Comparison of ENCODE assay signal across 8 cellular contexts in genomic region chr4:46270986-46271596, GRCh38.
DNase-seq lines count a peak whose midpoint lies in the region; ATAC-seq and TF ChIP-seq lines count a peak whose summit lies in the region.

No MANE protein-coding gene starts in this region.

- H3K27me3 ChIP-seq in BE2C: no peaks in the 10 kb centered on the region
- no peaks in the 10 kb centered on the region for H3K27me3 ChIP-seq in Panc1 (ENCODE audit: control insufficient read depth, insufficient read depth, low read length)
- H3K27me3 ChIP-seq in foreskin keratinocyte: no peaks in the 10 kb centered on the region

- no peak overlapping the region for H3K27ac ChIP-seq in Panc1 (ENCODE audit: low read length)
- no peak overlapping the region for H3K27ac ChIP-seq in foreskin keratinocyte

- ATAC-seq in GM19025 (IDR thresholded peaks at IDR 0.05; ENCODE audit: low read depth, unreplicated experiment) (peak; percentile 83), HG03378 (IDR thresholded peaks at IDR 0.05; ENCODE audit: unreplicated experiment) (peak; percentile 95), Panc1 (no peak), foreskin keratinocyte (peak; percentile 59), GM19452 (IDR thresholded peaks at IDR 0.05; ENCODE audit: unreplicated experiment) (no peak)

- H3K4me3 ChIP-seq in BE2C (ENCODE audit: low read depth, low read length) (no peak overlapping the region), Panc1 (ENCODE audit: low read depth in 2 of 2, low read length in 2 of 2) (no peak overlapping the region)

- BruUV-seq in Panc1 (replicated peaks; lab: Mats Ljungman, UMichigan): no TSS peak

- CTCF ChIA-PET in Panc1 (lab: Charles Lee): no interaction called here

- intact Hi-C loops in Panc1 (cut with micrococcal nuclease; ENCODE audit: unreplicated experiment): loop anchor here (5.0 kb wide), 1 partner anchor 1509 kb away; no protein-coding TSS in a partner anchor

- POLR2A ChIA-PET in Panc1 (lab: Charles Lee): no interaction called here

- H3K4me1 ChIP-seq in BE2C (no peaks in the 10 kb centered on the region), Panc1 (ENCODE audit: control insufficient read depth, insufficient read depth, low read length) (no peaks in the 10 kb centered on the region), foreskin keratinocyte (no peaks in the 10 kb centered on the region)

- in situ Hi-C loops in Panc1 (cut with HindIII; ENCODE audit: low pct_unique_long_range_greater_than_20kb, low sequenced_read_pairs): no loop called here

- no peak for DNase-seq in BE2C
- peak; percentile 10 for DNase-seq in Panc1 (ENCODE audit: low read depth, low spot score)
- peak in 1 of 2 donors; percentile 33 for DNase-seq in foreskin keratinocyte
- DNase-seq in SHP77 treated with DMSO at 0.1 percent for 48 hours (lab: John Stamatoyannopoulos, UW): no peak
- DNase-seq in central memory CD4-positive, alpha-beta T cell: no peak

- H3K9me3 ChIP-seq in BE2C: no peaks in the 10 kb centered on the region
- no peaks in the 10 kb centered on the region for H3K9me3 ChIP-seq in Panc1 (ENCODE audit: control insufficient read depth, insufficient read depth, low read depth, low read length)

- TF ChIP-seq CTCF in BE2C (IDR thresholded peaks at IDR 0.05; ENCODE audit: low read depth, low read length) (peak; percentile 64), Panc1 (IDR thresholded peaks at IDR 0.05) (peak; percentile 40; the same call in 1 of the 2 replicates), foreskin keratinocyte (conservative IDR thresholded peaks at IDR 0.05) (peak; percentile 59)

- H3K36me3 ChIP-seq in BE2C: no peaks in the 10 kb centered on the region
- no peaks in the 10 kb centered on the region for H3K36me3 ChIP-seq in Panc1 (ENCODE audit: control insufficient read depth, insufficient read depth, low read length)

Comparison
In these comparisons a context has a peak if more than half of its experiments do, and no peak if none do; other contexts are left out.
1. ATAC-seq: peak in GM19025 (single experiment), HG03378 (single experiment) and foreskin keratinocyte (single experiment); none in Panc1 (single experiment) and GM19452 (single experiment).
2. Peak in every context shown above with its lines, with median percentiles within 50 percentile points of each other: CTCF ChIP-seq.